9 cellular contexts compared by ENCODE assay signal in genomic region chr14:61598980-61599379, GRCh38.
DNase-seq lines count a peak whose midpoint lies in the region; ATAC-seq and TF ChIP-seq lines count a peak whose summit lies in the region.
"Had no signal": no experiment of that assay in that cellular context is flagged by ENCODE, and none has a peak within 500 bp of the region (broad histone marks: within the 10 kb centered on the region; RNA-seq: fewer than 3 reads in every experiment).

No MANE protein-coding gene starts in this region.

- H3K4me3 ChIP-seq in GM12865 (ENCODE audit: low read depth, low read length): no peak overlapping the region

- H3K4me1 Mint-ChIP-seq in activated naive CD8-positive, alpha-beta T cell (ENCODE audit: low read depth): peaks cover 51% of the 10 kb centered on the region

- ATAC-seq in HG02798 (IDR thresholded peaks at IDR 0.05; ENCODE audit: poor library complexity, unreplicated experiment) (peak; percentile 38), HG02588 (IDR thresholded peaks at IDR 0.05; ENCODE audit: unreplicated experiment) (no peak)
- ATAC-seq: Panc1 had no signal

- no peaks in the 10 kb centered on the region for H3K9me3 Mint-ChIP-seq in activated naive CD8-positive, alpha-beta T cell (ENCODE audit: low read depth)

- TF ChIP-seq CTCF in GM12865 (IDR thresholded peaks at IDR 0.05; ENCODE audit: insufficient read depth, low read depth, low read length, missing control alignments): no peak

- no peaks in the 10 kb centered on the region for H3K36me3 Mint-ChIP-seq in activated naive CD8-positive, alpha-beta T cell

- H3K27me3 Mint-ChIP-seq in activated naive CD8-positive, alpha-beta T cell: no peaks in the 10 kb centered on the region

- DNase-seq in GM12865 (ENCODE audit: low read depth): peak; percentile 41
- DNase-seq in myocyte (ENCODE audit: low read depth): peak; percentile 81
- DNase-seq in SIG-M5 treated with dmso at 0.1 percent for 504 hours (lab: John Stamatoyannopoulos, UW; ENCODE audit: unreplicated experiment): no peak
- DNase-seq in NCI-H2171 treated with DMSO at 0.1 percent for 48 hours (lab: John Stamatoyannopoulos, UW): no peak
- no peak for DNase-seq in ureter (ENCODE audit: low spot score)

- no peak overlapping the region for H3K4me3 Mint-ChIP-seq in activated naive CD8-positive, alpha-beta T cell

- H3K27ac Mint-ChIP-seq in activated naive CD8-positive, alpha-beta T cell: peak overlapping the region; percentile 75

Comparison
In these comparisons a context has a peak if more than half of its experiments do, and no peak if none do; other contexts are left out.
1. DNase-seq: peak in GM12865 (single experiment) and myocyte (single experiment); none in SIG-M5 treated with dmso at 0.1 percent for 504 hours (single experiment), NCI-H2171 treated with DMSO at 0.1 percent for 48 hours (single experiment) and ureter (single experiment).